In genomic region chr21:31293986-31294385, GRCh38 we compare ENCODE assay signal across 9 cellular contexts. TPM values are rescaled to one million over a fixed set of nuclear protein-coding genes. Genes with fewer than 3 reads are reported as not detected.
DNase-seq lines count a peak whose midpoint lies in the region; TF ChIP-seq lines count a peak whose summit lies in the region.
"Had no signal": no experiment of that assay in that cellular context is flagged by ENCODE, and none has a peak within 500 bp of the region (broad histone marks: within the 10 kb centered on the region; RNA-seq: fewer than 3 reads in every experiment).

No MANE protein-coding gene starts in this region.

- intact Hi-C loops in ovary (cut with DNase I) (no loop called here), stomach (cut with DNase I; ENCODE audit: low total_unique reads) (no loop called here)

- peaks cover 2% of the 10 kb centered on the region for H3K36me3 Mint-ChIP-seq in progenitor cell of endocrine pancreas (ENCODE audit: insufficient read depth)

- no peak for TF ChIP-seq CTCF in AG09309 (IDR thresholded peaks at IDR 0.05; ENCODE audit: control insufficient read depth, insufficient read depth, low read depth, low read length, missing control alignments)
- TF ChIP-seq CTCF in progenitor cell of endocrine pancreas (IDR thresholded peaks at IDR 0.05; ENCODE audit: unreplicated experiment), result no peak
- no peak for TF ChIP-seq CTCF in ovary (IDR thresholded peaks at IDR 0.05)
- TF ChIP-seq CTCF in stomach (IDR thresholded peaks at IDR 0.05), result no peak

- TF ChIP-seq POLR2A in ovary (IDR thresholded peaks at IDR 0.05) (no peak), stomach (IDR thresholded peaks at IDR 0.05) (no peak)

- no peaks in the 10 kb centered on the region for H3K4me1 ChIP-seq in ovary (ENCODE audit: insufficient read depth)
- peaks cover 0 to 17% (median 0%) of the 10 kb centered on the region in 4 donors for H3K4me1 ChIP-seq in stomach

- no peaks in the 10 kb centered on the region for H3K36me3 ChIP-seq in ovary
- H3K36me3 ChIP-seq in stomach, result no peaks in the 10 kb centered on the region

- H3K4me3 Mint-ChIP-seq in progenitor cell of endocrine pancreas (ENCODE audit: low read depth), result no peak overlapping the region

- H3K4me1 Mint-ChIP-seq in progenitor cell of endocrine pancreas (ENCODE audit: low read depth), result peaks cover 10% of the 10 kb centered on the region

- peak; percentile 74 for DNase-seq in AG09309 (ENCODE audit: low read depth)
- peak; percentile 53 for DNase-seq in brain pericyte (ENCODE audit: low read depth, low spot score)
- no peak for DNase-seq in progenitor cell of endocrine pancreas (ENCODE audit: low spot score, unreplicated experiment)
- DNase-seq in HUDEP-2 (lab: John Stamatoyannopoulos, UW; ENCODE audit: unreplicated experiment in 76 of 76), result no peak
- no peak for DNase-seq in ovary
- DNase-seq in putamen (ENCODE audit: low spot score), result no peak
- DNase-seq in stomach, result no peak
- DNase-seq: GF-D8 had no signal

- no peaks in the 10 kb centered on the region for H3K27me3 Mint-ChIP-seq in progenitor cell of endocrine pancreas

- TF ChIP-seq EP300 in ovary (IDR thresholded peaks at IDR 0.05) (no peak), stomach (IDR thresholded peaks at IDR 0.05) (no peak)

- no peaks in the 10 kb centered on the region for H3K9me3 Mint-ChIP-seq in progenitor cell of endocrine pancreas (ENCODE audit: low read depth)

- H3K4me3 ChIP-seq in AG09309 (ENCODE audit: control insufficient read depth, low read depth, low read length) (no peak overlapping the region), ovary (no peak overlapping the region), stomach (no peak overlapping the region)

- H3K27ac Mint-ChIP-seq in progenitor cell of endocrine pancreas, result peak overlapping the region; percentile 59

- H3K9me3 ChIP-seq in ovary (no peaks in the 10 kb centered on the region), stomach (no peaks in the 10 kb centered on the region)

- H3K27ac ChIP-seq in ovary (no peak overlapping the region), stomach (peak overlapping the region in 1 of 5 donors; percentile 8)

- no peaks in the 10 kb centered on the region for H3K27me3 ChIP-seq in ovary
- H3K27me3 ChIP-seq in stomach, result no peaks in the 10 kb centered on the region

TF ChIP-seq in PFSK-1, 5 proteins besides CTCF, POLR2A, EP300 and RAD21:
- TF ChIP-seq SIN3A (IDR thresholded peaks at IDR 0.05; ENCODE audit: borderline replicate concordance, insufficient read depth, low read length), result no peak
- no peak for TF ChIP-seq POLR2AphosphoS5 (IDR thresholded peaks at IDR 0.05; ENCODE audit: low read depth, low read length)
- peak; percentile 19 for TF ChIP-seq FOXP2 (optimal IDR thresholded peaks at IDR 0.05; ENCODE audit: borderline replicate concordance, extremely low read depth, extremely low read length, insufficient read depth)
- TF ChIP-seq TAF1 (IDR thresholded peaks at IDR 0.05; ENCODE audit: borderline replicate concordance, insufficient read depth, low read length), result no peak

RNA-seq across cellular contexts. Expression of gene TIAM1, which starts 50.1 kb away (rescaled TPM):
- 16.6 TPM for polyA plus RNA-seq in PFSK-1 (2012; ENCODE audit: insufficient read length, low read depth)
- total RNA-seq in progenitor cell of endocrine pancreas, result 35.4 and 36.8 TPM in 2 replicates
- 10 to 100 TPM in 3 of 7 donors, 1 to 10 TPM in 4; 3.6 to 26.7 (median 7.1) TPM for total RNA-seq in ovary
- 10 to 100 TPM in 1 of 2 donors, 1 to 10 TPM in 1; 5.8 to 10.5 TPM for polyA plus RNA-seq in ovary
- total RNA-seq in stomach, result 10 to 100 TPM in 1 of 5 donors, 1 to 10 TPM in 4; 1.8 to 19.8 (median 4.1) TPM
- polyA plus RNA-seq in stomach, result 1 to 10 TPM; 1.1 to 5.1 (median 1.8) TPM

Comparison
In these comparisons a context has a peak if more than half of its experiments do, and no peak if none do; other contexts are left out.
1. DNase-seq: peak in AG09309 (single experiment) and brain pericyte (single experiment); none in progenitor cell of endocrine pancreas (single experiment), HUDEP-2 (0 of 76), ovary (0 of 5), putamen (single experiment) and stomach (single experiment).